In genomic region chr14:32364941-32365340, GRCh38 we compare ENCODE assay signal across 16 cellular contexts.
"Had no signal": no experiment of that assay in that cellular context is flagged by ENCODE, and none has a peak within 500 bp of the region (broad histone marks: within the 10 kb centered on the region; RNA-seq: fewer than 3 reads in every experiment).

No MANE protein-coding gene starts in this region.

- H3K27ac ChIP-seq: adrenal gland, left ventricle myocardium inferior, right atrium auricular region, transverse colon had no signal

- ATAC-seq: mucosa of descending colon; stimulated activated naive CD8-positive, alpha-beta T cell treated with anti-CD3 and anti-CD28 coated beads, Interleukin-15, Interleukin-2, amounts not matched to agents 100 U/mL and 50 U/mL, for 24 hours had no signal

- H3K9me3 Mint-ChIP-seq: activated naive CD4-positive, alpha-beta T cell treated with anti-CD3 and anti-CD28 coated beads, Interleukin-2, amount 50 U/mL, for 24 hours; naive B cell; neural crest cell had no signal

- H3K4me3 ChIP-seq: adrenal gland, left ventricle myocardium inferior, mucosa of descending colon, right atrium auricular region, transverse colon had no signal

- H3K9me3 ChIP-seq: adrenal gland, left ventricle myocardium inferior, mucosa of descending colon, right atrium auricular region, transverse colon had no signal

- H3K36me3 ChIP-seq: adrenal gland, left ventricle myocardium inferior, right atrium auricular region, transverse colon had no signal

- H3K27me3 Mint-ChIP-seq: activated naive CD4-positive, alpha-beta T cell treated with anti-CD3 and anti-CD28 coated beads, Interleukin-2, amount 50 U/mL, for 24 hours; progenitor cell of endocrine pancreas had no signal

- H3K27ac Mint-ChIP-seq: activated naive CD4-positive, alpha-beta T cell treated with anti-CD3 and anti-CD28 coated beads, Interleukin-2, amount 50 U/mL, for 24 hours; naive B cell; progenitor cell of endocrine pancreas had no signal

- H3K27me3 ChIP-seq: adrenal gland, right atrium auricular region, transverse colon had no signal

- H3K4me3 Mint-ChIP-seq: activated naive CD4-positive, alpha-beta T cell treated with anti-CD3 and anti-CD28 coated beads, Interleukin-2, amount 50 U/mL, for 24 hours; naive B cell; neural crest cell had no signal

- H3K4me1 Mint-ChIP-seq: activated naive CD4-positive, alpha-beta T cell treated with anti-CD3 and anti-CD28 coated beads, Interleukin-2, amount 50 U/mL, for 24 hours had no signal

- DNase-seq: activated CD4-positive, CD25-positive, alpha-beta regulatory T cell treated with anti-CD3 and anti-CD28 coated beads, Interleukin-2, amount 50 U/mL, for 72 hours; activated CD8-positive, alpha-beta memory T cell treated with anti-CD3 and anti-CD28 coated beads for 24 hours; activated CD8-positive, alpha-beta memory T cell treated with anti-CD3 and anti-CD28 coated beads, Interleukin-2, amount 50 U/mL, for 48 hours; activated effector memory CD4-positive, alpha-beta T cell treated with Interleukin-2 at 50 U/mL for 16 hours; activated T-cell treated with anti-CD3 and anti-CD28 coated beads, Interleukin-2, amount 50 U/mL, for 48 hours; adrenal gland; hippocampal formation; left ventricle myocardium inferior; mucosa of descending colon; naive B cell; stimulated activated naive CD8-positive, alpha-beta T cell treated with anti-CD3 and anti-CD28 coated beads, Interleukin-15, Interleukin-2, amounts not matched to agents 100 U/mL and 50 U/mL, for 24 hours; transverse colon had no signal

- H3K36me3 Mint-ChIP-seq: activated naive CD4-positive, alpha-beta T cell treated with anti-CD3 and anti-CD28 coated beads, Interleukin-2, amount 50 U/mL, for 24 hours; naive B cell had no signal
